ENCODE assay signal across 1 cellular context in genomic region chr1:206430031-206430983, GRCh38.
A peak's percentile ranks its signal among the peaks of the same experiment; 100 is the strongest.
TF ChIP-seq lines count a peak whose summit lies in the region.

No MANE protein-coding gene starts in this region.

TF ChIP-seq in GM12878, 131 proteins besides CTCF, POLR2A, EP300 and RAD21 (continued from another document and continues in another):
- TF ChIP-seq ZBTB4 (CRISPR knock-in tag; IDR thresholded peaks at IDR 0.05) (no peak), ZNF687 (IDR thresholded peaks at IDR 0.05) (no peak), RAD51 (IDR thresholded peaks at IDR 0.05) (no peak), NR2C1 (IDR thresholded peaks at IDR 0.05) (no peak), ZNF207 (IDR thresholded peaks at IDR 0.05; ENCODE audit: borderline replicate concordance) (no peak), PML (IDR thresholded peaks at IDR 0.05; ENCODE audit: low read length) (no peak), RBBP5 (conservative IDR thresholded peaks at IDR 0.05) (no peak), BCL11A (IDR thresholded peaks at IDR 0.05; ENCODE audit: low read depth, low read length) (peak; percentile 66; the same call in 1 of the 2 replicates), TBL1XR1 (IDR thresholded peaks at IDR 0.05; ENCODE audit: low read depth, low read length) (0 out of 2 replicates have a peak, but pooled peaks have one; percentile 59), WRNIP1 (IDR thresholded peaks at IDR 0.05; ENCODE audit: borderline replicate concordance, low read depth, low read length) (no peak), ELK1 (IDR thresholded peaks at IDR 0.05; ENCODE audit: low read depth, low read length) (no peak), CREM (IDR thresholded peaks at IDR 0.05; ENCODE audit: low read depth) (peak; percentile 70), BACH1 (IDR thresholded peaks at IDR 0.05; ENCODE audit: borderline replicate concordance) (peak; percentile 69; the same call in 1 of the 2 replicates), BHLHE40 (IDR thresholded peaks at IDR 0.05; ENCODE audit: borderline replicate concordance in 1 of 2, low read depth in 2 of 2, low read length in 1 of 2) (peak in 1 of 2 experiments; percentile 61; a peak in 2 of 4 replicates), POLR2AphosphoS5 (IDR thresholded peaks at IDR 0.05; ENCODE audit: low read length) (no peak), HDGF (IDR thresholded peaks at IDR 0.05) (no peak), CREB1 (IDR thresholded peaks at IDR 0.05; ENCODE audit: low read depth) (peak; percentile 51; the same call in 1 of the 2 replicates), FOS (IDR thresholded peaks at IDR 0.05; ENCODE audit: borderline replicate concordance, extremely low read depth, insufficient read length) (no peak), MYC (IDR thresholded peaks at IDR 0.05; ENCODE audit: insufficient read depth, insufficient read length, insufficient replicate concordance, low read length, severe bottlenecking) (no peak), KLF5 (IDR thresholded peaks at IDR 0.05; ENCODE audit: partially characterized antibody) (no peak), ZBTB40 (IDR thresholded peaks at IDR 0.05; ENCODE audit: borderline replicate concordance) (no peak), YBX1 (IDR thresholded peaks at IDR 0.05) (no peak), SMC3 (IDR thresholded peaks at IDR 0.05; ENCODE audit: borderline replicate concordance, low read length) (no peak), NR2C2 (IDR thresholded peaks at IDR 0.05; ENCODE audit: borderline replicate concordance, control insufficient read depth, insufficient read length, low read depth) (no peak), SRF (IDR thresholded peaks at IDR 0.05; ENCODE audit: low read depth in 2 of 2, low read length in 2 of 2) (no peak), SIX5 (IDR thresholded peaks at IDR 0.05; ENCODE audit: low read depth, low read length, severe bottlenecking) (no peak), PBX3 (IDR thresholded peaks at IDR 0.05; ENCODE audit: insufficient replicate concordance, low read depth, low read length) (peak; percentile 61), ZNF592 (IDR thresholded peaks at IDR 0.05) (no peak), BCLAF1 (IDR thresholded peaks at IDR 0.05) (no peak), ETV6 (conservative IDR thresholded peaks at IDR 0.05 in 1 of 2, IDR thresholded peaks at IDR 0.05 in 1 of 2; ENCODE audit: borderline replicate concordance in 1 of 2, low read depth in 1 of 2) (0 out of 4 replicates have a peak, but pooled peaks of 1 of the 2 experiments have one; percentile 34)
